ENCODE assay signal across 2 cellular contexts in the genomic region with DNA sequence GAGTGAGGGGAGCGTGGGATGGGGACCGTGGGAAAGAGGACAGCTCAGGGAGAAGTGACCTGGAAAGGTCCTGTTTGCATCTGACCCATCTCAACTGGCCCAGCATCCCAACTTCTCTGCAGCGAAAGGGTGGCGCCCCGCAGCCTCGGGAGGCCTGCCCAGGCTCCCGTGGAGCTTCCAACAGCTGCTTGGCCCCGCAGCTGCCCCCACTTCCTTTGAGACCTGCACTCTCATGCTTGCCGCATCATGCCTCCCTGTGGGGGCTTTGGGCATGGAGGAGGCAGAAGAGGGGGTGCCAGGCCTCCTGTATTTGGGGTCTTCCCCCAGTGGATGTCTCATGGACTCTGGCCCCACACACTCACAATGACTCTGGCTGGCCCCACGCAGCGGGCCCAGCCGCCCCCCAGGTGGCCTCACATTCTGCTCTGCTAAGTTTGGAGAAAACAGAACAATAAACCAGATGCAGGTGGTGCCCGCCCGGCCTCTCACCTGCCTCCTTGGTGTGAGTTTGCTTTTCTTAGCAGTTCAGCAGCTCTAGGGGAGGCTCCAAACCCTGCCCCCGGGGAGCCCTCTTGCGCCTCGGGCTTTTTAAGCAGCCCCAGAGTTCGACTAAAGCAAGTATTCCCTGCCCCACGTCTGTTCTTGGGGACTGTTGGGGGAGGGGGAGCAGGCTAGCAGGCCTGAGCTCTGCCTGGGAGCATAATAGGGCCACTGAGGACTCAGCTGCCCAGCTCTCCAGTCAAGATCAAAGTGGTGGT.
TF ChIP-seq lines count a peak whose summit lies in the region.

No MANE protein-coding gene starts in this region.

TF ChIP-seq in GM23338, 12 proteins besides CTCF, POLR2A, EP300 and RAD21 (continued from another document):
- TF ChIP-seq, protein P1, sequence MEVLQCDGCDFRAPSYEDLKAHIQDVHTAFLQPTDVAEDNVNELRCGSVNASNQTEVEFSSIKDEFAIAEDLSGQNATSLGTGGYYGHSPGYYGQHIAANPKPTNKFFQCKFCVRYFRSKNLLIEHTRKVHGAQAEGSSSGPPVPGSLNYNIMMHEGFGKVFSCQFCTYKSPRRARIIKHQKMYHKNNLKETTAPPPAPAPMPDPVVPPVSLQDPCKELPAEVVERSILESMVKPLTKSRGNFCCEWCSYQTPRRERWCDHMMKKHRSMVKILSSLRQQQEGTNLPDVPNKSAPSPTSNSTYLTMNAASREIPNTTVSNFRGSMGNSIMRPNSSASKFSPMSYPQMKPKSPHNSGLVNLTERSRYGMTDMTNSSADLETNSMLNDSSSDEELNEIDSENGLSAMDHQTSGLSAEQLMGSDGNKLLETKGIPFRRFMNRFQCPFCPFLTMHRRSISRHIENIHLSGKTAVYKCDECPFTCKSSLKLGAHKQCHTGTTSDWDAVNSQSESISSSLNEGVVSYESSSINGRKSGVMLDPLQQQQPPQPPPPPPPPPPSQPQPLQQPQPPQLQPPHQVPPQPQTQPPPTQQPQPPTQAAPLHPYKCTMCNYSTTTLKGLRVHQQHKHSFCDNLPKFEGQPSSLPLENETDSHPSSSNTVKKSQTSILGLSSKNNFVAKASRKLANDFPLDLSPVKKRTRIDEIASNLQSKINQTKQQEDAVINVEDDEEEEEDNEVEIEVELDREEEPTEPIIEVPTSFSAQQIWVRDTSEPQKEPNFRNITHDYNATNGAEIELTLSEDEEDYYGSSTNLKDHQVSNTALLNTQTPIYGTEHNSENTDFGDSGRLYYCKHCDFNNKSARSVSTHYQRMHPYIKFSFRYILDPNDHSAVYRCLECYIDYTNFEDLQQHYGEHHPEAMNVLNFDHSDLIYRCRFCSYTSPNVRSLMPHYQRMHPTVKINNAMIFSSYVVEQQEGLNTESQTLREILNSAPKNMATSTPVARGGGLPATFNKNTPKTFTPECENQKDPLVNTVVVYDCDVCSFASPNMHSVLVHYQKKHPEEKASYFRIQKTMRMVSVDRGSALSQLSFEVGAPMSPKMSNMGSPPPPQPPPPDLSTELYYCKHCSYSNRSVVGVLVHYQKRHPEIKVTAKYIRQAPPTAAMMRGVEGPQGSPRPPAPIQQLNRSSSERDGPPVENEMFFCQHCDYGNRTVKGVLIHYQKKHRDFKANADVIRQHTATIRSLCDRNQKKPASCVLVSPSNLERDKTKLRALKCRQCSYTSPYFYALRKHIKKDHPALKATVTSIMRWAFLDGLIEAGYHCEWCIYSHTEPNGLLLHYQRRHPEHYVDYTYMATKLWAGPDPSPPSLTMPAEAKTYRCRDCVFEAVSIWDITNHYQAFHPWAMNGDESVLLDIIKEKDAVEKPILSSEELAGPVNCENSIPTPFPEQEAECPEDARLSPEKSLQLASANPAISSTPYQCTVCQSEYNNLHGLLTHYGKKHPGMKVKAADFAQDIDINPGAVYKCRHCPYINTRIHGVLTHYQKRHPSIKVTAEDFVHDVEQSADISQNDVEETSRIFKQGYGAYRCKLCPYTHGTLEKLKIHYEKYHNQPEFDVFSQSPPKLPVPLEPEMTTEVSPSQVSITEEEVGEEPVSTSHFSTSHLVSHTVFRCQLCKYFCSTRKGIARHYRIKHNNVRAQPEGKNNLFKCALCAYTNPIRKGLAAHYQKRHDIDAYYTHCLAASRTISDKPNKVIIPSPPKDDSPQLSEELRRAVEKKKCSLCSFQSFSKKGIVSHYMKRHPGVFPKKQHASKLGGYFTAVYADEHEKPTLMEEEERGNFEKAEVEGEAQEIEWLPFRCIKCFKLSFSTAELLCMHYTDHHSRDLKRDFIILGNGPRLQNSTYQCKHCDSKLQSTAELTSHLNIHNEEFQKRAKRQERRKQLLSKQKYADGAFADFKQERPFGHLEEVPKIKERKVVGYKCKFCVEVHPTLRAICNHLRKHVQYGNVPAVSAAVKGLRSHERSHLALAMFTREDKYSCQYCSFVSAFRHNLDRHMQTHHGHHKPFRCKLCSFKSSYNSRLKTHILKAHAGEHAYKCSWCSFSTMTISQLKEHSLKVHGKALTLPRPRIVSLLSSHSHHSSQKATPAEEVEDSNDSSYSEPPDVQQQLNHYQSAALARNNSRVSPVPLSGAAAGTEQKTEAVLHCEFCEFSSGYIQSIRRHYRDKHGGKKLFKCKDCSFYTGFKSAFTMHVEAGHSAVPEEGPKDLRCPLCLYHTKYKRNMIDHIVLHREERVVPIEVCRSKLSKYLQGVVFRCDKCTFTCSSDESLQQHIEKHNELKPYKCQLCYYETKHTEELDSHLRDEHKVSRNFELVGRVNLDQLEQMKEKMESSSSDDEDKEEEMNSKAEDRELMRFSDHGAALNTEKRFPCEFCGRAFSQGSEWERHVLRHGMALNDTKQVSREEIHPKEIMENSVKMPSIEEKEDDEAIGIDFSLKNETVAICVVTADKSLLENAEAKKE (CRISPR knock-in tag; IDR thresholded peaks at IDR 0.05) = no peak
- TF ChIP-seq, protein P2, sequence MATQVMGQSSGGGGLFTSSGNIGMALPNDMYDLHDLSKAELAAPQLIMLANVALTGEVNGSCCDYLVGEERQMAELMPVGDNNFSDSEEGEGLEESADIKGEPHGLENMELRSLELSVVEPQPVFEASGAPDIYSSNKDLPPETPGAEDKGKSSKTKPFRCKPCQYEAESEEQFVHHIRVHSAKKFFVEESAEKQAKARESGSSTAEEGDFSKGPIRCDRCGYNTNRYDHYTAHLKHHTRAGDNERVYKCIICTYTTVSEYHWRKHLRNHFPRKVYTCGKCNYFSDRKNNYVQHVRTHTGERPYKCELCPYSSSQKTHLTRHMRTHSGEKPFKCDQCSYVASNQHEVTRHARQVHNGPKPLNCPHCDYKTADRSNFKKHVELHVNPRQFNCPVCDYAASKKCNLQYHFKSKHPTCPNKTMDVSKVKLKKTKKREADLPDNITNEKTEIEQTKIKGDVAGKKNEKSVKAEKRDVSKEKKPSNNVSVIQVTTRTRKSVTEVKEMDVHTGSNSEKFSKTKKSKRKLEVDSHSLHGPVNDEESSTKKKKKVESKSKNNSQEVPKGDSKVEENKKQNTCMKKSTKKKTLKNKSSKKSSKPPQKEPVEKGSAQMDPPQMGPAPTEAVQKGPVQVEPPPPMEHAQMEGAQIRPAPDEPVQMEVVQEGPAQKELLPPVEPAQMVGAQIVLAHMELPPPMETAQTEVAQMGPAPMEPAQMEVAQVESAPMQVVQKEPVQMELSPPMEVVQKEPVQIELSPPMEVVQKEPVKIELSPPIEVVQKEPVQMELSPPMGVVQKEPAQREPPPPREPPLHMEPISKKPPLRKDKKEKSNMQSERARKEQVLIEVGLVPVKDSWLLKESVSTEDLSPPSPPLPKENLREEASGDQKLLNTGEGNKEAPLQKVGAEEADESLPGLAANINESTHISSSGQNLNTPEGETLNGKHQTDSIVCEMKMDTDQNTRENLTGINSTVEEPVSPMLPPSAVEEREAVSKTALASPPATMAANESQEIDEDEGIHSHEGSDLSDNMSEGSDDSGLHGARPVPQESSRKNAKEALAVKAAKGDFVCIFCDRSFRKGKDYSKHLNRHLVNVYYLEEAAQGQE (IDR thresholded peaks at IDR 0.05; ENCODE audit: unreplicated experiment) = no peak
- TF ChIP-seq JUNB (IDR thresholded peaks at IDR 0.05; ENCODE audit: unreplicated experiment) = no peak
- no peak for TF ChIP-seq EZH2phosphoT487 (IDR thresholded peaks at IDR 0.05; ENCODE audit: unreplicated experiment)
- no peak for TF ChIP-seq EZH2 (IDR thresholded peaks at IDR 0.05; ENCODE audit: low read depth, unreplicated experiment)
- no peak for TF ChIP-seq ZNF331 (CRISPR knock-in tag; IDR thresholded peaks at IDR 0.05; ENCODE audit: low read depth)
- no peak for TF ChIP-seq POLR2AphosphoS5 (IDR thresholded peaks at IDR 0.05; ENCODE audit: low read depth)

TF ChIP-seq in WTC11, 78 proteins besides CTCF, POLR2A, EP300 and RAD21:
- TF ChIP-seq, protein P3, sequence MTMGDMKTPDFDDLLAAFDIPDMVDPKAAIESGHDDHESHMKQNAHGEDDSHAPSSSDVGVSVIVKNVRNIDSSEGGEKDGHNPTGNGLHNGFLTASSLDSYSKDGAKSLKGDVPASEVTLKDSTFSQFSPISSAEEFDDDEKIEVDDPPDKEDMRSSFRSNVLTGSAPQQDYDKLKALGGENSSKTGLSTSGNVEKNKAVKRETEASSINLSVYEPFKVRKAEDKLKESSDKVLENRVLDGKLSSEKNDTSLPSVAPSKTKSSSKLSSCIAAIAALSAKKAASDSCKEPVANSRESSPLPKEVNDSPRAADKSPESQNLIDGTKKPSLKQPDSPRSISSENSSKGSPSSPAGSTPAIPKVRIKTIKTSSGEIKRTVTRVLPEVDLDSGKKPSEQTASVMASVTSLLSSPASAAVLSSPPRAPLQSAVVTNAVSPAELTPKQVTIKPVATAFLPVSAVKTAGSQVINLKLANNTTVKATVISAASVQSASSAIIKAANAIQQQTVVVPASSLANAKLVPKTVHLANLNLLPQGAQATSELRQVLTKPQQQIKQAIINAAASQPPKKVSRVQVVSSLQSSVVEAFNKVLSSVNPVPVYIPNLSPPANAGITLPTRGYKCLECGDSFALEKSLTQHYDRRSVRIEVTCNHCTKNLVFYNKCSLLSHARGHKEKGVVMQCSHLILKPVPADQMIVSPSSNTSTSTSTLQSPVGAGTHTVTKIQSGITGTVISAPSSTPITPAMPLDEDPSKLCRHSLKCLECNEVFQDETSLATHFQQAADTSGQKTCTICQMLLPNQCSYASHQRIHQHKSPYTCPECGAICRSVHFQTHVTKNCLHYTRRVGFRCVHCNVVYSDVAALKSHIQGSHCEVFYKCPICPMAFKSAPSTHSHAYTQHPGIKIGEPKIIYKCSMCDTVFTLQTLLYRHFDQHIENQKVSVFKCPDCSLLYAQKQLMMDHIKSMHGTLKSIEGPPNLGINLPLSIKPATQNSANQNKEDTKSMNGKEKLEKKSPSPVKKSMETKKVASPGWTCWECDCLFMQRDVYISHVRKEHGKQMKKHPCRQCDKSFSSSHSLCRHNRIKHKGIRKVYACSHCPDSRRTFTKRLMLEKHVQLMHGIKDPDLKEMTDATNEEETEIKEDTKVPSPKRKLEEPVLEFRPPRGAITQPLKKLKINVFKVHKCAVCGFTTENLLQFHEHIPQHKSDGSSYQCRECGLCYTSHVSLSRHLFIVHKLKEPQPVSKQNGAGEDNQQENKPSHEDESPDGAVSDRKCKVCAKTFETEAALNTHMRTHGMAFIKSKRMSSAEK (CRISPR knock-in tag; IDR thresholded peaks at IDR 0.05; ENCODE audit: borderline replicate concordance) = no peak
- TF ChIP-seq ZNF232 (CRISPR knock-in tag; IDR thresholded peaks at IDR 0.05) (no peak), GRHL2 (CRISPR knock-in tag; IDR thresholded peaks at IDR 0.05; ENCODE audit: insufficient replicate concordance, severe bottlenecking) (no peak)
